Comparison of ENCODE assay signal across 8 cellular contexts in the genomic region with DNA sequence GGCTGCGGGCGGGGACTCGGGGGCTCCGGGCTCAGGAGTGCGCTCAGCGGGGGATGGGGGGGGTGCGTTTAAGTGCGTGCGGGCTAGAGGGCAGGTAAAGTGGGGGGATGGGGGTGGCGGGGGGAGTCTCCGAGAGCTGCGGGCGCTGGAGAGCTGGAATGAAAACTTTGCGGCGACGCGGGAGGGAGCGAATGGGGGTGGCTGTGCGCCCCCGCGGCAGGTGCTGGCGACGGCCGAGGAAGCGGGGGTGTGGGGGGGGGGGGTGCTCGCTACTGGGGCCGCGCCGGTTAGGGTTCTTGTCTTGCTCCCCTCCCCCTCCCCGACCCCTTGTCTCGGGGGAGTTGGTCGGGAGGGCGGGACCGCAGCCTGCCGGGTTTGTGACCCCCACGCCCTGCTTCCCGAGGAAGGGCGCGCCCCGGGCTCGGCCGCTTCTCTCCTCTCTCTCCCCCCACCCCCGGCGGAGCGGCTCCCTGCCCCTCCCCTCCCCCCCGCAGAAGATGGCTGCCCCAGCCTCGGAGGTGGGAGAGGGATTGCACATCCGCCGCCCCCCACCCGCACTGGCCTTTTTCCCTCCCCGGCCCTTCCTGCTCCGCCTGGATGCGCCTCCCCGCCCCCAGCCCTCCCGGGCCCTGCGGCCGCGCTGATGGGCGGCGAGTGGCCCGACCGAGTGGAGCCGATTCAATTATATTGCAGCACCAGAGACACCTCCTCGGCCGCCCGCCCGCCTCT. TPM values are rescaled to one million over a fixed set of nuclear protein-coding genes. Genes with fewer than 3 reads are reported as not detected.
DNase-seq lines count a peak whose midpoint lies in the region; ATAC-seq and TF ChIP-seq lines count a peak whose summit lies in the region.

No MANE protein-coding gene starts in this region.

- H3K4me3 ChIP-seq in BLaER1 (peak overlapping the region; percentile 76), PC-3 (ENCODE audit: low read length) (peak overlapping the region; percentile 87), mammary epithelial cell (replicated peaks in 1 of 3; ENCODE audit: insufficient read depth in 1 of 3, low read depth in 2 of 3, low read length in 3 of 3) (peak overlapping the region; percentile 45 to 76 (median 52)), tibial artery (peak overlapping the region; percentile 65 to 85)

- peaks cover 12% of the 10 kb centered on the region for H3K36me3 ChIP-seq in BLaER1
- H3K36me3 ChIP-seq in PC-3 (ENCODE audit: low read depth, low read length), result peaks cover 3% of the 10 kb centered on the region; the same call in 1 of the 2 replicates
- H3K36me3 ChIP-seq in mammary epithelial cell (ENCODE audit: insufficient read depth, low read length), result no peaks in the 10 kb centered on the region
- H3K36me3 ChIP-seq in tibial artery, result no peaks in the 10 kb centered on the region

- H3K9me3 ChIP-seq in BLaER1, result no peaks in the 10 kb centered on the region
- H3K9me3 ChIP-seq in PC-3 (ENCODE audit: low read length), result no peaks in the 10 kb centered on the region
- no peaks in the 10 kb centered on the region for H3K9me3 ChIP-seq in mammary epithelial cell (replicated peaks; ENCODE audit: insufficient read depth, low read length)
- no peaks in the 10 kb centered on the region for H3K9me3 ChIP-seq in tibial artery

- H3K79me2 ChIP-seq in PC-3 (ENCODE audit: low read length), result peaks cover 52% of the 10 kb centered on the region
- no peaks in the 10 kb centered on the region for H3K79me2 ChIP-seq in mammary epithelial cell (ENCODE audit: insufficient read depth, low read length)

- no peaks in the 10 kb centered on the region for H3K9me2 ChIP-seq in PC-3 (replicated peaks; ENCODE audit: low read length)

- BruUV-seq in PC-3 (replicated peaks; lab: Mats Ljungman, UMichigan), result no TSS peak
- BruUV-seq in mammary epithelial cell (replicated peaks; lab: Mats Ljungman, UMichigan), result no TSS peak

- intact Hi-C loops in PC-3 (cut with micrococcal nuclease), result loop anchor here (10.0 kb wide), 1 partner anchor 219 kb away; no protein-coding TSS in a partner anchor
- intact Hi-C loops in mammary epithelial cell (cut with micrococcal nuclease), result loop anchor here (5.0 kb wide), 1 partner anchor 139 kb away; a partner anchor contains a TSS
- intact Hi-C loops in tibial artery (cut with DNase I; ENCODE audit: low total_unique reads), result loop anchor here (5.0 to 10.0 kb wide), 3 partner anchors 56 to 291 kb away; no protein-coding TSS in a partner anchor

- dilution Hi-C loops in mammary epithelial cell (cut with HindIII; ENCODE audit: low sequenced_read_pairs), result no loop called here

- in situ Hi-C loops in mammary epithelial cell (cut with MboI; ENCODE audit: low sequenced_read_pairs in 2 of 2), result loop anchor here (25.0 kb wide), 3 partner anchors 301 to 476 kb away; no protein-coding TSS in a partner anchor

- peaks cover 5% of the 10 kb centered on the region for H3F3A ChIP-seq in PC-3 (ENCODE audit: low read length, unreplicated experiment)

- POLR2A ChIA-PET in HEK293T (lab: Yijun Ruan, JAX) (interaction anchor here (0.6 to 2.1 kb wide), 6 partner anchors 16 to 161 kb away, joined by 3 to 9 read pairs (median 3); no protein-coding TSS in a partner anchor), PC-3 (lab: Charles Lee; ENCODE audit: unreplicated experiment) (no interaction called here)

- ATAC-seq in PC-3, result no peak; the same call in 1 of the 2 replicates
- no peak for ATAC-seq in left lobe of liver
- no peak for ATAC-seq in HG03095 (IDR thresholded peaks at IDR 0.05; ENCODE audit: unreplicated experiment)
- ATAC-seq in HG03571 (IDR thresholded peaks at IDR 0.05; ENCODE audit: unreplicated experiment), result no peak

- H3K27me3 ChIP-seq in BLaER1, result no peaks in the 10 kb centered on the region
- no peaks in the 10 kb centered on the region for H3K27me3 ChIP-seq in PC-3 (ENCODE audit: low read length)
- H3K27me3 ChIP-seq in mammary epithelial cell (ENCODE audit: insufficient read depth, low read length), result no peaks in the 10 kb centered on the region
- no peaks in the 10 kb centered on the region for H3K27me3 ChIP-seq in tibial artery

- CTCF ChIA-PET in HEK293T (lab: Yijun Ruan, JAX), result interaction anchor here (0.6 to 2.7 kb wide), 5 partner anchors 52 to 292 kb away, joined by 3 to 10 read pairs (median 4); no protein-coding TSS in a partner anchor
- CTCF ChIA-PET in PC-3 (lab: Charles Lee), result interaction anchor here (0.5 to 1.4 kb wide), 2 partner anchors 57 to 198 kb away, joined by 5 read pairs; no protein-coding TSS in a partner anchor
- CTCF ChIA-PET in mammary epithelial cell (lab: Charles Lee; ENCODE audit: low non-redundant PET), result no interaction called here

- H3K4me1 ChIP-seq in BLaER1, result peaks cover 68% of the 10 kb centered on the region
- H3K4me1 ChIP-seq in PC-3 (ENCODE audit: insufficient read depth, low read length), result peaks cover 45% of the 10 kb centered on the region
- peaks cover 48% of the 10 kb centered on the region for H3K4me1 ChIP-seq in mammary epithelial cell (ENCODE audit: insufficient read depth, low read length)
- H3K4me1 ChIP-seq in tibial artery, result peaks cover 5 to 78% (median 45%) of the 10 kb centered on the region in 4 donors

- H4K20me1 ChIP-seq in BLaER1 (peaks cover 65% of the 10 kb centered on the region), PC-3 (ENCODE audit: low read length) (peaks cover 31% of the 10 kb centered on the region), mammary epithelial cell (ENCODE audit: insufficient read depth, low read length) (no peaks in the 10 kb centered on the region)

- H3K27ac ChIP-seq in BLaER1 (peak overlapping the region; percentile 96), PC-3 (ENCODE audit: low read length) (no peak overlapping the region), mammary epithelial cell (ENCODE audit: insufficient read depth, low read depth, low read length) (no peak overlapping the region), tibial artery (peak overlapping the region; percentile 96 to 98)

- H3K9ac ChIP-seq in BLaER1, result peak overlapping the region; percentile 85
- no peak overlapping the region for H3K9ac ChIP-seq in PC-3 (ENCODE audit: low read length)
- no peak overlapping the region for H3K9ac ChIP-seq in mammary epithelial cell (ENCODE audit: insufficient read depth, low read length)

- no peak for TF ChIP-seq CTCF in PC-3 (conservative IDR thresholded peaks at IDR 0.05; ENCODE audit: low read depth, low read length)
- no peak for TF ChIP-seq CTCF in mammary epithelial cell (conservative IDR thresholded peaks at IDR 0.05 in 1 of 2, IDR thresholded peaks at IDR 0.05 in 1 of 2; ENCODE audit: extremely low read depth in 1 of 2, insufficient read depth in 1 of 2, low read depth in 1 of 2, low read length in 2 of 2)
- TF ChIP-seq CTCF in tibial artery (IDR thresholded peaks at IDR 0.05), result no peak

- H3K4me2 ChIP-seq in BLaER1 (peak overlapping the region; percentile 97), PC-3 (ENCODE audit: low read length) (peak overlapping the region; percentile 91), mammary epithelial cell (ENCODE audit: insufficient read depth, low read depth, low read length) (peak overlapping the region; percentile 92)

- peak; percentile 71 for DNase-seq in HEK293T (ENCODE audit: extremely low spot score)
- DNase-seq in PC-3, result peak; percentile 41
- no peak for DNase-seq in mammary epithelial cell
- DNase-seq in left lobe of liver (ENCODE audit: low spot score), result peak; percentile 56
- peak; percentile 81 to 85 for DNase-seq in tibial artery

- no peak overlapping the region for H2AFZ ChIP-seq in PC-3 (ENCODE audit: low read length)
- H2AFZ ChIP-seq in mammary epithelial cell (ENCODE audit: low read depth, low read length), result peak overlapping the region; percentile 29

- WGBS in mammary epithelial cell (ENCODE audit: low coverage, missing lambda C conversion rate), result 0% methylated on average over 2 of the region's 67 CpGs

TF ChIP-seq in HEK293T, 16 proteins besides CTCF, POLR2A, EP300 and RAD21:
- TF ChIP-seq CTBP1 (IDR thresholded peaks at IDR 0.05; ENCODE audit: borderline replicate concordance) (no peak), LEF1 (IDR thresholded peaks at IDR 0.05; ENCODE audit: borderline replicate concordance) (no peak), NFRKB (IDR thresholded peaks at IDR 0.05) (no peak), ZNF384 (IDR thresholded peaks at IDR 0.05) (no peak)
TF ChIP-seq in HEK293T: peak in this region for 0.

RNA-seq across cellular contexts. Expression of a gene that starts 0.7 kb away (rescaled TPM):
- 38.4 and 60.8 TPM in 2 replicates for total RNA-seq in PC-3 (2014; rRNA removed)
- 10 to 100 TPM; 19.3 to 24.3 TPM for total RNA-seq in mammary epithelial cell
- polyA plus RNA-seq in mammary epithelial cell, result 5.2 TPM
- polyA minus RNA-seq in mammary epithelial cell, result 8.5 TPM
- total RNA-seq in left lobe of liver, result 38.3 TPM

Comparison
In these comparisons a context has a peak if more than half of its experiments do, and no peak if none do; other contexts are left out.
1. H3K27ac ChIP-seq: peak in BLaER1 (single experiment) and tibial artery (2 of 2); none in PC-3 (single experiment) and mammary epithelial cell (single experiment).
2. Peak in every context shown above with its lines, with median percentiles within 50 percentile points of each other: H3K4me2 ChIP-seq and H3K4me3 ChIP-seq.